ENCODE assay signal across 28 cellular contexts in the genomic region with DNA sequence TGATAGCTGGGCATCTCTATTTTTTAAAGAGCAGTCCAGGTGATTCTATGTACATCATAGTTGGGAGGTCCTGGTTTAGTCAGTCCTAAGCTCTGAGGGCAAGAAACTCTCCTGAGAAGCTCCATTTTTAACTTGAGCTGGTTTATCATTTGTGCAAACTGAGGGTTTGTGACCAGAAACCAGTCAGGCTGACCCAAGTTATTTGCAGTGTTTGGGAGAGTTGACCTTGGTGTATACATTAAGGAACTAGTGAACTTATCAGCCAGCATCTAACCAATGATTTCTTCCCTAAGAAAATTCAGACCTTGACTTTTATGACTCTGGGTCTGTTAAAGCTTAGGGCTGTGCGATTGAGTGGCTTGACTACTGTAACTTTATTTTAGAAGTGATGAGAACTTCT.
"Had no signal": no experiment of that assay in that cellular context is flagged by ENCODE, and none has a peak within 500 bp of the region (broad histone marks: within the 10 kb centered on the region; RNA-seq: fewer than 3 reads in every experiment).

No MANE protein-coding gene starts in this region.

- H3K27ac Mint-ChIP-seq: activated naive CD4-positive, alpha-beta T cell treated with anti-CD3 and anti-CD28 coated beads for 36 hours; activated naive CD8-positive, alpha-beta T cell treated with anti-CD3 and anti-CD28 coated beads for 36 hours; progenitor cell of endocrine pancreas; stimulated activated naive CD8-positive, alpha-beta T cell treated with anti-CD3 and anti-CD28 coated beads, Interleukin-15, amount 100 ng/mL, for 72 hours; T-helper 2 cell treated with Interferon-gamma antibody and Interleukin-4, amounts not matched to agents 5 μg/mL and 100 μg/mL, for 36 hours had no signal

- DNase-seq: activated CD4-positive, alpha-beta T cell treated with anti-CD3 and anti-CD28 coated beads for 48 hours; activated CD4-positive, alpha-beta T cell treated with anti-CD3 and anti-CD28 coated beads, Interleukin-2, amount 50 U/mL, for 48 hours; activated CD8-positive, alpha-beta memory T cell treated with anti-CD3 and anti-CD28 coated beads for 24 hours; activated effector memory CD4-positive, alpha-beta T cell treated with anti-CD3 and anti-CD28 coated beads, Interleukin-2, amount 50 U/mL, for 16 hours; activated naive CD4-positive, alpha-beta T cell treated with anti-CD3 and anti-CD28 coated beads for 36 hours; activated naive CD8-positive, alpha-beta T cell treated with anti-CD3 and anti-CD28 coated beads for 36 hours; adrenal gland; aorta; body of pancreas; dermis blood vessel endothelial cell; effector CD4-positive, alpha-beta T cell; gastrocnemius medialis; glutamatergic neuron; islet precursor cell; left ventricle myocardium superior; ovary; retina; stimulated activated CD4-positive, alpha-beta T cell treated with anti-CD3 and anti-CD28 coated beads, Interleukin-12 subunit alpha, Interleukin-12 subunit beta, amount 100 ng/mL, for 4 hours; stimulated activated CD4-positive, alpha-beta T cell treated with anti-CD3 and anti-CD28 coated beads, Interleukin-4, amount 100 ng/mL, for 1 hour; stimulated activated naive CD8-positive, alpha-beta T cell treated with anti-CD3 and anti-CD28 coated beads, Interleukin-15, amount 100 ng/mL, for 72 hours; thyroid gland; upper lobe of left lung had no signal

- H3K27me3 ChIP-seq: adrenal gland, body of pancreas, gastrocnemius medialis, ovary, thyroid gland, upper lobe of left lung had no signal

- H3K36me3 Mint-ChIP-seq: activated naive CD8-positive, alpha-beta T cell treated with anti-CD3 and anti-CD28 coated beads for 36 hours had no signal

- H3K9me3 ChIP-seq: adrenal gland, body of pancreas, gastrocnemius medialis, ovary, thyroid gland, upper lobe of left lung had no signal

- H3K36me3 ChIP-seq: adrenal gland, gastrocnemius medialis, ovary, thyroid gland, upper lobe of left lung had no signal

- H3K27me3 Mint-ChIP-seq: activated naive CD8-positive, alpha-beta T cell treated with anti-CD3 and anti-CD28 coated beads for 36 hours; progenitor cell of endocrine pancreas; stimulated activated naive CD8-positive, alpha-beta T cell treated with anti-CD3 and anti-CD28 coated beads, Interleukin-15, amount 100 ng/mL, for 72 hours had no signal

- H3K4me3 Mint-ChIP-seq: activated naive CD4-positive, alpha-beta T cell treated with anti-CD3 and anti-CD28 coated beads for 36 hours; activated naive CD8-positive, alpha-beta T cell treated with anti-CD3 and anti-CD28 coated beads for 36 hours; stimulated activated naive CD8-positive, alpha-beta T cell treated with anti-CD3 and anti-CD28 coated beads, Interleukin-15, amount 100 ng/mL, for 72 hours; T-helper 2 cell treated with Interferon-gamma antibody and Interleukin-4, amounts not matched to agents 5 μg/mL and 100 μg/mL, for 36 hours had no signal

- H3K9me3 Mint-ChIP-seq: activated naive CD4-positive, alpha-beta T cell treated with anti-CD3 and anti-CD28 coated beads for 36 hours; activated naive CD8-positive, alpha-beta T cell treated with anti-CD3 and anti-CD28 coated beads for 36 hours; stimulated activated naive CD8-positive, alpha-beta T cell treated with anti-CD3 and anti-CD28 coated beads, Interleukin-15, amount 100 ng/mL, for 72 hours; T-helper 2 cell treated with Interferon-gamma antibody and Interleukin-4, amounts not matched to agents 5 μg/mL and 100 μg/mL, for 36 hours had no signal

- H3K4me3 ChIP-seq: adrenal gland, body of pancreas, gastrocnemius medialis, ovary, skin epidermis, thyroid gland, upper lobe of left lung had no signal

- ATAC-seq: activated CD4-positive, CD25-positive, alpha-beta regulatory T cell treated with anti-CD3 and anti-CD28 coated beads, Interleukin-2, amount 50 U/mL, for 24 hours; body of pancreas; gastrocnemius medialis; left ventricle myocardium superior; sciatic nerve; stimulated activated naive CD8-positive, alpha-beta T cell treated with anti-CD3 and anti-CD28 coated beads, Interleukin-15, amount 100 ng/mL, for 72 hours had no signal

- H3K27ac ChIP-seq: adrenal gland, body of pancreas, epithelial cell of prostate, gastrocnemius medialis, ovary, skin epidermis, thyroid gland, upper lobe of left lung had no signal
